ENCODE assay signal across 1 cellular context in genomic region chr17:7583253-7584109, GRCh38.
TF ChIP-seq lines count a peak whose summit lies in the region.

Gene MPDU1 (plus strand): TSS chr17:7583852. CDS start chr17:7583863, 11 bp downstream.

TF ChIP-seq in K562, 482 proteins besides CTCF, POLR2A, EP300 and RAD21 (continued from another document and continues in another):
- TF ChIP-seq MAFG (tag; conservative IDR thresholded peaks at IDR 0.05) (no peak), ZFP36 (IDR thresholded peaks at IDR 0.05; ENCODE audit: low read depth, low read length, partially characterized antibody) (no peak), TSHZ1 (CRISPR knock-in tag; IDR thresholded peaks at IDR 0.05) (no peak), ZBTB12 (CRISPR knock-in tag; IDR thresholded peaks at IDR 0.05) (no peak), ZNF3 (CRISPR knock-in tag; IDR thresholded peaks at IDR 0.05) (no peak), STAG1 (CRISPR knock-in tag; IDR thresholded peaks at IDR 0.05; ENCODE audit: borderline replicate concordance) (no peak), KLF1 (tag; IDR thresholded peaks at IDR 0.05) (no peak), RFX5 (IDR thresholded peaks at IDR 0.05; ENCODE audit: low read depth, low read length) (no peak), ZBTB7A (IDR thresholded peaks at IDR 0.05; ENCODE audit: borderline replicate concordance, control insufficient read depth, low read depth, low read length) (no peak; the same call in 1 of the 2 replicates), E2F8 (IDR thresholded peaks at IDR 0.05; ENCODE audit: low read depth, partially characterized antibody) (peak; percentile 96), ZNF224 (CRISPR knock-in tag; IDR thresholded peaks at IDR 0.05) (no peak), MECOM (CRISPR knock-in tag; IDR thresholded peaks at IDR 0.05) (no peak), NKRF (IDR thresholded peaks at IDR 0.05; ENCODE audit: borderline replicate concordance) (peak; percentile 46; the same call in 1 of the 2 replicates), NFATC3 (IDR thresholded peaks at IDR 0.05) (no peak), TAL1 (IDR thresholded peaks at IDR 0.05) (no peak), ZNF263 (CRISPR knock-in tag; IDR thresholded peaks at IDR 0.05; ENCODE audit: borderline replicate concordance) (no peak; the same call in 1 of the 2 replicates), RFX7 (CRISPR knock-in tag; IDR thresholded peaks at IDR 0.05) (no peak), HNRNPLL (IDR thresholded peaks at IDR 0.05; ENCODE audit: low read depth, low read length, poor library complexity, severe bottlenecking) (peak; percentile 82), HCFC1 (IDR thresholded peaks at IDR 0.05; ENCODE audit: low read depth, low read length) (peak; percentile 76), EWSR1 (IDR thresholded peaks at IDR 0.05; ENCODE audit: borderline replicate concordance, low read depth, partially characterized antibody) (no peak), ZNF785 (CRISPR knock-in tag; IDR thresholded peaks at IDR 0.05) (no peak), ESRRA (IDR thresholded peaks at IDR 0.05; ENCODE audit: borderline replicate concordance, low read depth) (no peak; the same call in 1 of the 2 replicates), TCF7L2 (IDR thresholded peaks at IDR 0.05; ENCODE audit: low read depth, low read length) (peak; percentile 52; the same call in 1 of the 2 replicates), ZKSCAN8 (CRISPR knock-in tag; IDR thresholded peaks at IDR 0.05) (peak; percentile 70; the same call in 1 of the 2 replicates), CREB3 (tag; conservative IDR thresholded peaks at IDR 0.05; ENCODE audit: low read depth) (peak; percentile 87), PHB (CRISPR knock-in tag; IDR thresholded peaks at IDR 0.05) (no peak), ZNF584 (CRISPR knock-in tag; IDR thresholded peaks at IDR 0.05; ENCODE audit: low read depth) (peak; percentile 36; the same call in 1 of the 2 replicates), NFYB (IDR thresholded peaks at IDR 0.05; ENCODE audit: extremely low read depth, insufficient read length) (no peak), ZBTB5 (IDR thresholded peaks at IDR 0.05) (no peak), IRF1 (CRISPR knock-in tag; IDR thresholded peaks at IDR 0.05; ENCODE audit: borderline replicate concordance) (no peak), ILF3 (IDR thresholded peaks at IDR 0.05; ENCODE audit: borderline replicate concordance) (no peak), NFRKB (IDR thresholded peaks at IDR 0.05; ENCODE audit: low read depth) (peak; percentile 99), HOMEZ (CRISPR knock-in tag; IDR thresholded peaks at IDR 0.05) (no peak), ZNF165 (CRISPR knock-in tag; IDR thresholded peaks at IDR 0.05; ENCODE audit: borderline replicate concordance) (no peak), GATAD2A (IDR thresholded peaks at IDR 0.05) (no peak), CHCHD3 (CRISPR knock-in tag; IDR thresholded peaks at IDR 0.05) (no peak), GTF2B (IDR thresholded peaks at IDR 0.05; ENCODE audit: extremely low read depth, insufficient read length) (peak; percentile 82), EHMT2 (IDR thresholded peaks at IDR 0.05) (0 out of 2 replicates have a peak, but pooled peaks have one; percentile 33), ZNF253 (CRISPR knock-in tag; conservative IDR thresholded peaks at IDR 0.05) (no peak), SPI1 (IDR thresholded peaks at IDR 0.05; ENCODE audit: borderline replicate concordance, low read depth, low read length) (no peak; the same call in 1 of the 2 replicates), ATF1 (CRISPR knock-in tag; IDR thresholded peaks at IDR 0.05) (no peak), ATF1 (tag; IDR thresholded peaks at IDR 0.05) (peak; percentile 78), POLR2H (tag; IDR thresholded peaks at IDR 0.05; ENCODE audit: low read depth) (peak; percentile 95), KDM2B (CRISPR knock-in tag; IDR thresholded peaks at IDR 0.05) (no peak), PCBP2 (IDR thresholded peaks at IDR 0.05; ENCODE audit: low read depth, low read length, poor library complexity, severe bottlenecking) (no peak), ZNF146 (CRISPR knock-in tag; IDR thresholded peaks at IDR 0.05; ENCODE audit: unreplicated experiment) (no peak), CBFA2T2 (conservative IDR thresholded peaks at IDR 0.05) (no peak), MTA2 (IDR thresholded peaks at IDR 0.05; ENCODE audit: low read depth) (no peak), ZNF143 (CRISPR knock-in tag; IDR thresholded peaks at IDR 0.05) (no peak; the same call in 1 of the 2 replicates), KHSRP (IDR thresholded peaks at IDR 0.05) (no peak), ZNF76 (CRISPR knock-in tag; IDR thresholded peaks at IDR 0.05; ENCODE audit: borderline replicate concordance) (0 out of 2 replicates have a peak, but pooled peaks have one; percentile 19), RHOXF2B (CRISPR knock-in tag; conservative IDR thresholded peaks at IDR 0.05) (no peak)
